ENCODE assay signal across 10 cellular contexts in genomic region chr7:134885967-134886352, GRCh38.
DNase-seq lines count a peak whose midpoint lies in the region; ATAC-seq and TF ChIP-seq lines count a peak whose summit lies in the region.
"Had no signal": no experiment of that assay in that cellular context is flagged by ENCODE, and none has a peak within 500 bp of the region (broad histone marks: within the 10 kb centered on the region; RNA-seq: fewer than 3 reads in every experiment).

No MANE protein-coding gene starts in this region.

- TF ChIP-seq POLR2A in transverse colon (IDR thresholded peaks at IDR 0.05), result no peak

- no peaks in the 10 kb centered on the region for H3K36me3 ChIP-seq in transverse colon

- intact Hi-C loops in transverse colon (cut with DNase I; ENCODE audit: low total_unique reads), result no loop called here

- DNase-seq in NCI-H446 treated with DMSO at 0.1 percent for 48 hours (lab: John Stamatoyannopoulos, UW) (peak; percentile 14), NCI-H446 (lab: John Stamatoyannopoulos, UW) (no peak), astrocyte of the hippocampus (ENCODE audit: low read depth, low spot score) (peak; percentile 66), kidney tubule cell (ENCODE audit: low spot score) (peak; percentile 38), transverse colon (no peak), NCI-H2227 treated with DMSO at 0.1 percent for 48 hours (lab: John Stamatoyannopoulos, UW) (no peak), hypothalamus (lab: John Stamatoyannopoulos, UW) (no peak)
- DNase-seq: naive B cell, NCI-H1417 treated with DMSO at 0.1 percent for 48 hours had no signal

- H3K4me1 ChIP-seq in transverse colon, result peaks cover 9 to 32% (median 13%) of the 10 kb centered on the region in 4 donors

- no peak overlapping the region for H3K4me3 ChIP-seq in transverse colon

- peak overlapping the region; percentile 69 to 79 (median 78) for H3K27ac ChIP-seq in transverse colon

- H3K27me3 ChIP-seq in transverse colon, result peaks cover 2% of the 10 kb centered on the region

- in situ Hi-C loops in transverse colon (cut with MboI; ENCODE audit: low pct_ligation_motif_present in 1 of 4, low pct_unique_long_range_greater_than_20kb in 1 of 4, low sequenced_read_pairs in 3 of 4), result no loop called here

- H3K9me3 ChIP-seq in transverse colon, result no peaks in the 10 kb centered on the region

- 50 to 73% methylated on average over 1 of the region's 1 CpG for WGBS in transverse colon (ENCODE audit: low coverage in 1 of 2), 2 donors

- ATAC-seq in GM19397 (IDR thresholded peaks at IDR 0.05; ENCODE audit: unreplicated experiment), result no peak

- TF ChIP-seq CTCF in transverse colon (IDR thresholded peaks at IDR 0.05), result no peak

- TF ChIP-seq EP300 in transverse colon (IDR thresholded peaks at IDR 0.05; ENCODE audit: low read depth), result no peak

Comparison
In these comparisons a context has a peak if more than half of its experiments do, and no peak if none do; other contexts are left out.
1. DNase-seq: peak in NCI-H446 treated with DMSO at 0.1 percent for 48 hours (single experiment), astrocyte of the hippocampus (single experiment) and kidney tubule cell (single experiment); none in NCI-H446 (0 of 2), transverse colon (single experiment), NCI-H2227 treated with DMSO at 0.1 percent for 48 hours (single experiment) and hypothalamus (0 of 51).